2 cellular contexts compared by ENCODE assay signal in the genomic region with DNA sequence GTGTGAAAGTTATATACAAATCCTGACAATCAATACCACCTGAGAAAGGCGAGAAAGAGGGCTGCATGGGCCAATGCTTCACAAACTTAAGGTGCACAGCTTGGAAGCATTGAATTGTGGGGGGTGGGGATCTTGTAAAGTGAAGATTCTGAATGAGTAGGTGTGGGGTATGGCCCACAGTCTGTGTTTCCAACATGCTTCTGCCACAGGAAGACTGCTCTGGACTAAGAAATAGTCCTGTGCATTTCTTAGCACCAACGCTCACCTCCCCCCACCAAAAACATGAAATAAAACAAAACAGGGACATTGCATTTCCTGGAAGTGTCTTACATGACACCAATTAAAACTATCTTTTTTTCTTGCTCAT.
A peak's percentile ranks its signal among the peaks of the same experiment; 100 is the strongest.
TF ChIP-seq lines count a peak whose summit lies in the region.

No MANE protein-coding gene starts in this region.

TF ChIP-seq in HEK293, 187 proteins besides CTCF, POLR2A, EP300 and RAD21:
- TF ChIP-seq ZNF843 (tag by site-specific recombination; IDR thresholded peaks at IDR 0.05) (no peak), ZFHX2 (tag by site-specific recombination; conservative IDR thresholded peaks at IDR 0.05) (peak; percentile 31), ZNF169 (tag by site-specific recombination; IDR thresholded peaks at IDR 0.05) (no peak)

TF ChIP-seq in WTC11, 78 proteins besides CTCF, POLR2A, EP300 and RAD21:
- TF ChIP-seq IRF2 (CRISPR knock-in tag; IDR thresholded peaks at IDR 0.05; ENCODE audit: borderline replicate concordance, low read depth) (no peak), ETV6 (CRISPR knock-in tag; IDR thresholded peaks at IDR 0.05) (no peak), AFF4 (CRISPR knock-in tag; IDR thresholded peaks at IDR 0.05; ENCODE audit: borderline replicate concordance) (no peak), ATF6 (CRISPR knock-in tag; IDR thresholded peaks at IDR 0.05) (no peak)
